In genomic region chr4:20331642-20332041, GRCh38 we compare ENCODE assay signal across 1 cellular context.
TF ChIP-seq lines count a peak whose summit lies in the region.

No MANE protein-coding gene starts in this region.

TF ChIP-seq in HEK293, 187 proteins besides CTCF, POLR2A, EP300 and RAD21:
- TF ChIP-seq HIC1 (tag by site-specific recombination; IDR thresholded peaks at IDR 0.05) (no peak), TCF7L2 (IDR thresholded peaks at IDR 0.05; ENCODE audit: borderline replicate concordance, low read depth, low read length) (no peak), ZNF146 (tag by site-specific recombination; IDR thresholded peaks at IDR 0.05) (peak; percentile 28; the same call in 1 of the 2 replicates)
